In genomic region chr7:139820089-139820488, GRCh38 we compare ENCODE assay signal across 34 cellular contexts. TPM values are rescaled to one million over a fixed set of nuclear protein-coding genes. Genes with fewer than 3 reads are reported as not detected.
DNase-seq lines count a peak whose midpoint lies in the region; ATAC-seq and TF ChIP-seq lines count a peak whose summit lies in the region.
"Had no signal": no experiment of that assay in that cellular context is flagged by ENCODE, and none has a peak within 500 bp of the region (broad histone marks: within the 10 kb centered on the region; RNA-seq: fewer than 3 reads in every experiment).

No MANE protein-coding gene starts in this region.

- ATAC-seq in activated CD8-positive, alpha-beta T cell treated with anti-CD3 and anti-CD28 coated beads for 36 hours: peak; percentile 42
- no peak for ATAC-seq in activated CD8-positive, alpha-beta T cell treated with anti-CD3 and anti-CD28 coated beads, Interleukin-2, amount 10 ng/mL, durations not matched to agents 7 days and 5 days
- ATAC-seq in RWPE2 (ENCODE audit: low read depth): peak; percentile 63
- peak; percentile 88 to 96 (median 94) for ATAC-seq in natural killer cell
- ATAC-seq: activated CD4-positive, CD25-positive, alpha-beta regulatory T cell treated with anti-CD3 and anti-CD28 coated beads, Interleukin-2, amount 50 U/mL, for 24 hours; heart left ventricle; stimulated activated naive CD8-positive, alpha-beta T cell treated with anti-CD3 and anti-CD28 coated beads, Interleukin-15, Interleukin-2, amounts not matched to agents 100 U/mL and 50 U/mL, for 24 hours had no signal

- H3K4ac ChIP-seq in H9 (ENCODE audit: low read depth, low read length): no peak overlapping the region

- no peak for TF ChIP-seq CTCF in activated CD8-positive, alpha-beta T cell treated with anti-CD3 and anti-CD28 coated beads for 36 hours (IDR thresholded peaks at IDR 0.05)
- TF ChIP-seq CTCF in RWPE2 (IDR thresholded peaks at IDR 0.05; ENCODE audit: poor library complexity, severe bottlenecking) (no peak), natural killer cell (IDR thresholded peaks at IDR 0.05) (no peak), H9 (conservative IDR thresholded peaks at IDR 0.05) (no peak)

- H2BK120ac ChIP-seq in H9 (ENCODE audit: low read depth, low read length, poor library complexity, severe bottlenecking): no peak overlapping the region

- no CpG with 5 or more reads among the region's 4 CpGs for WGBS in H9 (ENCODE audit: extremely low coverage, insufficient read length, low lambda C conversion rate)

- no peak overlapping the region for H4K91ac ChIP-seq in H9 (ENCODE audit: insufficient read length, low read depth, low read length)

- H2BK12ac ChIP-seq in H9 (ENCODE audit: insufficient read length, low read depth, low read length): no peak overlapping the region

- no peak overlapping the region for H2BK15ac ChIP-seq in H9 (ENCODE audit: low read depth, low read length)

- no peak overlapping the region for H2BK5ac ChIP-seq in H9 (ENCODE audit: insufficient read length, low read length)

- H4K20me1 ChIP-seq in H9 (ENCODE audit: control insufficient read depth, insufficient read depth, insufficient read length): no peaks in the 10 kb centered on the region

- POLR2A ChIA-PET in activated CD8-positive, alpha-beta T cell treated with anti-CD3 and anti-CD28 coated beads for 36 hours (lab: Charles Lee): no interaction called here
- POLR2A ChIA-PET in activated CD8-positive, alpha-beta T cell treated with anti-CD3 and anti-CD28 coated beads, Interleukin-2, amount 10 ng/mL, durations not matched to agents 7 days and 5 days (lab: Charles Lee): no interaction called here

- H3K79me1 ChIP-seq in H9 (ENCODE audit: insufficient read depth, low read depth, low read length, poor library complexity, severe bottlenecking): no peaks in the 10 kb centered on the region

- H3K14ac ChIP-seq in H9 (ENCODE audit: insufficient read depth, low read length): no peak overlapping the region

- H3K27ac ChIP-seq in RWPE2 (ENCODE audit: poor library complexity, severe bottlenecking): no peak overlapping the region
- H3K27ac ChIP-seq in epithelial cell of prostate: no peak overlapping the region
- H3K27ac ChIP-seq in H9 (ENCODE audit: insufficient read length, low read depth, low read length): no peak overlapping the region
- H3K27ac ChIP-seq: brain microvascular endothelial cell, GM23248, heart left ventricle, neutrophil, PC-9, prostate gland, testis, uterus had no signal

- H4K8ac ChIP-seq in H9 (replicated peaks; ENCODE audit: insufficient read length, low read depth, low read length): no peak overlapping the region

- no peaks in the 10 kb centered on the region for H3K36me3 ChIP-seq in RWPE2 (ENCODE audit: low read depth)
- H3K36me3 ChIP-seq: brain microvascular endothelial cell, heart left ventricle, neutrophil, prostate gland, uterus had no signal

- H3K4me1 ChIP-seq in RWPE2 (ENCODE audit: insufficient read depth, poor library complexity, severe bottlenecking) (no peaks in the 10 kb centered on the region), H9 (ENCODE audit: insufficient read depth, low read length) (no peaks in the 10 kb centered on the region)
- H3K4me1 ChIP-seq: heart left ventricle, prostate gland, testis, uterus had no signal

- H3K4me1 Mint-ChIP-seq in activated CD8-positive, alpha-beta T cell treated with anti-CD3 and anti-CD28 coated beads for 36 hours (ENCODE audit: low read depth): no peaks in the 10 kb centered on the region
- H3K4me1 Mint-ChIP-seq in activated CD8-positive, alpha-beta T cell treated with anti-CD3 and anti-CD28 coated beads, Interleukin-2, amount 10 ng/mL, durations not matched to agents 7 days and 5 days (ENCODE audit: low read depth): no peaks in the 10 kb centered on the region
- H3K4me1 Mint-ChIP-seq in natural killer cell (no peaks in the 10 kb centered on the region), H9 (no peaks in the 10 kb centered on the region)
- H3K4me1 Mint-ChIP-seq: activated naive CD4-positive, alpha-beta T cell treated with anti-CD3 and anti-CD28 coated beads, Interleukin-2, amount 10 ng/mL, durations not matched to agents 7 days and 5 days; CD4-positive, alpha-beta memory T cell had no signal

- H3K56ac ChIP-seq in H9 (ENCODE audit: insufficient read length, low read depth, low read length): no peak overlapping the region

- no peak overlapping the region for H3K4me2 ChIP-seq in H9 (ENCODE audit: insufficient read depth, insufficient read length, low read length)
- H3K4me2 ChIP-seq: PC-9 had no signal

- no peaks in the 10 kb centered on the region for H3K23me2 ChIP-seq in H9 (ENCODE audit: insufficient read length, low read depth, low read length, poor library complexity, severe bottlenecking)

- H3K79me2 ChIP-seq in H9 (ENCODE audit: insufficient read depth, low read length): no peaks in the 10 kb centered on the region

- no peak overlapping the region for H2BK20ac ChIP-seq in H9 (ENCODE audit: low read depth, low read length, poor library complexity, severe bottlenecking)

- H3K9me3 Mint-ChIP-seq in activated CD8-positive, alpha-beta T cell treated with anti-CD3 and anti-CD28 coated beads for 36 hours: peaks cover 6% of the 10 kb centered on the region
- peaks cover 4% of the 10 kb centered on the region for H3K9me3 Mint-ChIP-seq in activated CD8-positive, alpha-beta T cell treated with anti-CD3 and anti-CD28 coated beads, Interleukin-2, amount 10 ng/mL, durations not matched to agents 7 days and 5 days (ENCODE audit: insufficient read depth)
- H3K9me3 Mint-ChIP-seq in natural killer cell (no peaks in the 10 kb centered on the region), H9 (peaks cover 0 to 4% of the 10 kb centered on the region in 2 experiments; a peak in 2 of 5 replicates)

- H3K9me3 ChIP-seq in RWPE2 (ENCODE audit: severe bottlenecking): no peaks in the 10 kb centered on the region
- no peaks in the 10 kb centered on the region for H3K9me3 ChIP-seq in H9 (ENCODE audit: control insufficient read depth, low read depth, low read length)
- H3K9me3 ChIP-seq: heart left ventricle, neutrophil, prostate gland, testis, uterus had no signal

- no peak overlapping the region for H2AFZ ChIP-seq in H9 (ENCODE audit: low read length)
- H2AFZ ChIP-seq: GM23248, PC-9 had no signal

- no peak overlapping the region for H4K5ac ChIP-seq in H9 (ENCODE audit: insufficient read length, low read depth, low read length)

- H3K4me3 ChIP-seq in RWPE2 (ENCODE audit: severe bottlenecking): no peak overlapping the region
- H3K4me3 ChIP-seq: GM23248, heart left ventricle, PC-9, prostate gland, testis, uterus had no signal

- H3K27me3 ChIP-seq in RWPE2 (ENCODE audit: insufficient read depth, poor library complexity, severe bottlenecking) (no peaks in the 10 kb centered on the region), H9 (ENCODE audit: insufficient read depth, low read length) (no peaks in the 10 kb centered on the region)
- H3K27me3 ChIP-seq: brain microvascular endothelial cell, neutrophil, testis, uterus had no signal

- no peak overlapping the region for H3K18ac ChIP-seq in H9 (ENCODE audit: insufficient read length, low read depth, low read length)

- H3K27ac Mint-ChIP-seq in activated CD8-positive, alpha-beta T cell treated with anti-CD3 and anti-CD28 coated beads for 36 hours: no peak overlapping the region
- H3K27ac Mint-ChIP-seq in activated CD8-positive, alpha-beta T cell treated with anti-CD3 and anti-CD28 coated beads, Interleukin-2, amount 10 ng/mL, durations not matched to agents 7 days and 5 days: no peak overlapping the region
- no peak overlapping the region for H3K27ac Mint-ChIP-seq in natural killer cell
- H3K27ac Mint-ChIP-seq in H9: no peak overlapping the region
- H3K27ac Mint-ChIP-seq: activated naive CD4-positive, alpha-beta T cell treated with anti-CD3 and anti-CD28 coated beads, Interleukin-2, amount 10 ng/mL, durations not matched to agents 7 days and 5 days; CD4-positive, alpha-beta memory T cell; HFFc6 had no signal

- no peaks in the 10 kb centered on the region for H3K27me3 Mint-ChIP-seq in activated CD8-positive, alpha-beta T cell treated with anti-CD3 and anti-CD28 coated beads for 36 hours
- H3K27me3 Mint-ChIP-seq in activated CD8-positive, alpha-beta T cell treated with anti-CD3 and anti-CD28 coated beads, Interleukin-2, amount 10 ng/mL, durations not matched to agents 7 days and 5 days (ENCODE audit: low read depth): peaks cover 3% of the 10 kb centered on the region
- no peaks in the 10 kb centered on the region for H3K27me3 Mint-ChIP-seq in natural killer cell (ENCODE audit: low read depth in 2 of 2)
- H3K27me3 Mint-ChIP-seq in H9 (ENCODE audit: low read depth): peaks cover 11% of the 10 kb centered on the region

- no peak for DNase-seq in activated CD8-positive, alpha-beta T cell treated with anti-CD3 and anti-CD28 coated beads for 36 hours
- DNase-seq in activated CD8-positive, alpha-beta T cell treated with anti-CD3 and anti-CD28 coated beads, Interleukin-2, amount 10 ng/mL, durations not matched to agents 7 days and 5 days: no peak
- DNase-seq in RWPE2 (ENCODE audit: low spot score): no peak
- DNase-seq in epithelial cell of prostate (ENCODE audit: low read depth, low spot score): peak; percentile 72
- DNase-seq in natural killer cell: peak; percentile 63
- no peak for DNase-seq in RPMI8226
- DNase-seq in H9: no peak
- DNase-seq in DMS153 (lab: John Stamatoyannopoulos, UW): no peak
- DNase-seq: activated naive CD4-positive, alpha-beta T cell treated with anti-CD3 and anti-CD28 coated beads, Interleukin-2, amount 10 ng/mL, durations not matched to agents 7 days and 5 days; amniotic stem cell; brain microvascular endothelial cell; CD4-positive, alpha-beta memory T cell; effector CD4-positive, alpha-beta T cell; erythroblast; foreskin fibroblast; GM23248; heart left ventricle; HFFc6; Kasumi-1; mesenchymal stem cell; MV-4-11; NCI-H146; NCI-H2171 treated with DMSO at 0.1 percent for 48 hours; NCI-H510A treated with DMSO at 0.1 percent for 48 hours; NK-92 treated with Interleukin-12 subunit alpha and Interleukin-12 subunit beta, amount 100 ng/mL, for 24 hours; PC-9; SIG-M5; stimulated activated CD4-positive, alpha-beta T cell treated with anti-CD3 and anti-CD28 coated beads, Interleukin-15, amount 100 ng/mL, for 24 hours; stimulated activated naive CD8-positive, alpha-beta T cell treated with anti-CD3 and anti-CD28 coated beads, Interleukin-15, Interleukin-2, amounts not matched to agents 100 U/mL and 50 U/mL, for 24 hours; testis; uterus had no signal

- no peaks in the 10 kb centered on the region for H3K36me3 Mint-ChIP-seq in activated CD8-positive, alpha-beta T cell treated with anti-CD3 and anti-CD28 coated beads for 36 hours (ENCODE audit: low read depth)
- no peaks in the 10 kb centered on the region for H3K36me3 Mint-ChIP-seq in activated CD8-positive, alpha-beta T cell treated with anti-CD3 and anti-CD28 coated beads, Interleukin-2, amount 10 ng/mL, durations not matched to agents 7 days and 5 days (ENCODE audit: low read depth)
- H3K36me3 Mint-ChIP-seq in natural killer cell (no peaks in the 10 kb centered on the region), H9 (ENCODE audit: insufficient read depth in 1 of 3, low read depth in 3 of 3) (no peaks in the 10 kb centered on the region)

- intact Hi-C loops in activated CD8-positive, alpha-beta T cell treated with anti-CD3 and anti-CD28 coated beads for 36 hours (cut with micrococcal nuclease): no loop called here
- intact Hi-C loops in natural killer cell (cut with micrococcal nuclease): loop anchor here (1.0 to 5.0 kb wide), 8 partner anchors 10 to 173 kb away; partner anchors contain the start of gene HIPK2

- no peak overlapping the region for H3K9ac ChIP-seq in H9 (ENCODE audit: extremely low read depth, insufficient read length, low read length)
- H3K9ac ChIP-seq: GM23248 had no signal

- CTCF ChIA-PET in activated CD8-positive, alpha-beta T cell treated with anti-CD3 and anti-CD28 coated beads for 36 hours (lab: Charles Lee): no interaction called here
- CTCF ChIA-PET in activated CD8-positive, alpha-beta T cell treated with anti-CD3 and anti-CD28 coated beads, Interleukin-2, amount 10 ng/mL, durations not matched to agents 7 days and 5 days (lab: Charles Lee): no interaction called here

- H3K23ac ChIP-seq in H9 (ENCODE audit: insufficient read length, low read depth, low read length): no peak overlapping the region

- H2AK5ac ChIP-seq in H9 (ENCODE audit: insufficient read length, low read length): no peak overlapping the region

- no peak overlapping the region for H3K4me3 Mint-ChIP-seq in activated CD8-positive, alpha-beta T cell treated with anti-CD3 and anti-CD28 coated beads for 36 hours
- no peak overlapping the region for H3K4me3 Mint-ChIP-seq in activated CD8-positive, alpha-beta T cell treated with anti-CD3 and anti-CD28 coated beads, Interleukin-2, amount 10 ng/mL, durations not matched to agents 7 days and 5 days
- H3K4me3 Mint-ChIP-seq in natural killer cell: no peak overlapping the region
- no peak overlapping the region for H3K4me3 Mint-ChIP-seq in H9
- H3K4me3 Mint-ChIP-seq: activated naive CD4-positive, alpha-beta T cell treated with anti-CD3 and anti-CD28 coated beads, Interleukin-2, amount 10 ng/mL, durations not matched to agents 7 days and 5 days; CD4-positive, alpha-beta memory T cell; HFFc6 had no signal

- no peak overlapping the region for H3T11ph ChIP-seq in H9 (ENCODE audit: low read length)

RNA-seq across cellular contexts. Expression of gene TBXAS1, which starts 9.0 kb away (rescaled TPM):
- total RNA-seq in activated CD8-positive, alpha-beta T cell treated with anti-CD3 and anti-CD28 coated beads for 36 hours: 1 to 10 TPM; 1.5 to 2.1 TPM
- 1 to 10 TPM; 1.6 to 2.0 TPM for total RNA-seq in activated CD8-positive, alpha-beta T cell treated with anti-CD3 and anti-CD28 coated beads, Interleukin-2, amount 10 ng/mL, durations not matched to agents 7 days and 5 days
- total RNA-seq in natural killer cell (100 to 1,000 TPM in 1 of 3 donors, 10 to 100 TPM in 2; 72.7 to 110 (median 88.7) TPM), H9 (2021) (0.39 and 1.4 TPM in 2 replicates)
- total RNA-seq: GM23248 had no signal

RNA-seq across cellular contexts. Expression of gene HIPK2, which starts 42.3 kb away (rescaled TPM):
- total RNA-seq in activated CD8-positive, alpha-beta T cell treated with anti-CD3 and anti-CD28 coated beads for 36 hours: 10 to 100 TPM; 17.3 to 17.6 TPM
- 10 to 100 TPM; 17.0 to 17.2 TPM for total RNA-seq in activated CD8-positive, alpha-beta T cell treated with anti-CD3 and anti-CD28 coated beads, Interleukin-2, amount 10 ng/mL, durations not matched to agents 7 days and 5 days
- total RNA-seq in natural killer cell (100 to 1,000 TPM; 127 to 145 (median 144) TPM), H9 (2021) (19.0 and 21.9 TPM in 2 replicates)

Comparison
In these comparisons a context has a peak if more than half of its experiments do, and no peak if none do; other contexts are left out.
1. DNase-seq: peak in epithelial cell of prostate (single experiment) and natural killer cell (single experiment); none in activated CD8-positive, alpha-beta T cell treated with anti-CD3 and anti-CD28 coated beads for 36 hours (single experiment), activated CD8-positive, alpha-beta T cell treated with anti-CD3 and anti-CD28 coated beads, Interleukin-2, amount 10 ng/mL, durations not matched to agents 7 days and 5 days (single experiment), RWPE2 (single experiment), RPMI8226 (single experiment), H9 (single experiment) and DMS153 (single experiment).
2. RNA of gene TBXAS1, which starts 9.0 kb away (total RNA-seq): 72.7 to 110 TPM in natural killer cell; 1.5 to 2.1 TPM in activated CD8-positive, alpha-beta T cell treated with anti-CD3 and anti-CD28 coated beads for 36 hours, 1.6 to 2.0 TPM in activated CD8-positive, alpha-beta T cell treated with anti-CD3 and anti-CD28 coated beads, Interleukin-2, amount 10 ng/mL, durations not matched to agents 7 days and 5 days and 0.39 to 1.4 TPM in H9; every median in the first group is over 10 times any median in the second.